In genomic region chr9:93818795-93819472, GRCh38 we compare ENCODE assay signal across 22 cellular contexts.
DNase-seq lines count a peak whose midpoint lies in the region; ATAC-seq and TF ChIP-seq lines count a peak whose summit lies in the region.
"Had no signal": no experiment of that assay in that cellular context is flagged by ENCODE, and none has a peak within 500 bp of the region (broad histone marks: within the 10 kb centered on the region; RNA-seq: fewer than 3 reads in every experiment).

No MANE protein-coding gene starts in this region.

- POLR2A ChIA-PET in activated B cell treated with CpG ODN at 0.5 μM for 24 hours (lab: Charles Lee), result no interaction called here

- peaks cover 0 to 6% (median 0%) of the 10 kb centered on the region in 3 experiments for H3K27me3 ChIP-seq in neuronal stem cell (ENCODE audit: control insufficient read depth in 3 of 3, insufficient read depth in 3 of 3, low read depth in 1 of 3, low read length in 3 of 3)

- no peak overlapping the region for H3K14ac ChIP-seq in neuronal stem cell (ENCODE audit: low read length)

- H3K18ac ChIP-seq in neuronal stem cell (ENCODE audit: low read length), result peak overlapping the region; percentile 61

- peak overlapping the region; percentile 100 for H2BK12ac ChIP-seq in neuronal stem cell (ENCODE audit: low read length)

- H3K4ac ChIP-seq in neuronal stem cell (ENCODE audit: low read length), result no peak overlapping the region

- no peak overlapping the region for H3K4me3 Mint-ChIP-seq in activated T-cell treated with anti-CD3 and anti-CD28 coated beads, Interleukin-2, amount 50 U/mL, for 24 hours
- H3K4me3 Mint-ChIP-seq in activated B cell treated with CpG ODN at 0.5 μM for 24 hours, result no peak overlapping the region
- no peak overlapping the region for H3K4me3 Mint-ChIP-seq in stimulated activated naive B cell treated with anti-CD40 and anti-IgM and Interleukin-4, amounts not matched to agents 10 μg/mL and 1 μg/mL and 100 μg/mL, for 72 hours
- H3K4me3 Mint-ChIP-seq: CD4-positive, alpha-beta T cell; HFFc6 had no signal

- no peak overlapping the region for H3K27ac ChIP-seq in neuronal stem cell (replicated peaks; ENCODE audit: low read length)

- H3K79me1 ChIP-seq in neuronal stem cell (ENCODE audit: low read depth, low read length), result no peaks in the 10 kb centered on the region

- H4K8ac ChIP-seq in neuronal stem cell (ENCODE audit: low read depth, low read length), result no peak overlapping the region

- no peak overlapping the region for H4K91ac ChIP-seq in neuronal stem cell (ENCODE audit: low read depth, low read length, poor library complexity)

- H2BK15ac ChIP-seq in neuronal stem cell (ENCODE audit: low read length), result peak overlapping the region; percentile 80

- no peaks in the 10 kb centered on the region for H3K9me3 Mint-ChIP-seq in activated T-cell treated with anti-CD3 and anti-CD28 coated beads, Interleukin-2, amount 50 U/mL, for 24 hours
- no peaks in the 10 kb centered on the region for H3K9me3 Mint-ChIP-seq in activated B cell treated with CpG ODN at 0.5 μM for 24 hours
- peaks cover 3 to 10% of the 10 kb centered on the region in 2 donors for H3K9me3 Mint-ChIP-seq in stimulated activated naive B cell treated with anti-CD40 and anti-IgM and Interleukin-4, amounts not matched to agents 10 μg/mL and 1 μg/mL and 100 μg/mL, for 72 hours
- H3K9me3 Mint-ChIP-seq: CD4-positive, alpha-beta T cell had no signal

- TF ChIP-seq CTCF in activated B cell treated with CpG ODN at 0.5 μM for 24 hours (IDR thresholded peaks at IDR 0.05), result no peak

- no peaks in the 10 kb centered on the region for H3K36me3 Mint-ChIP-seq in activated T-cell treated with anti-CD3 and anti-CD28 coated beads, Interleukin-2, amount 50 U/mL, for 24 hours (ENCODE audit: low read depth)
- H3K36me3 Mint-ChIP-seq in activated B cell treated with CpG ODN at 0.5 μM for 24 hours (ENCODE audit: low read depth), result no peaks in the 10 kb centered on the region
- H3K36me3 Mint-ChIP-seq in stimulated activated naive B cell treated with anti-CD40 and anti-IgM and Interleukin-4, amounts not matched to agents 10 μg/mL and 1 μg/mL and 100 μg/mL, for 72 hours, result no peaks in the 10 kb centered on the region

- no CpG with 5 or more reads among the region's 19 CpGs for WGBS in neuronal stem cell (ENCODE audit: extremely low coverage in 2 of 2, insufficient read length in 2 of 2, insufficient replicate concordance in 1 of 2), 2 donors

- H3K4me1 Mint-ChIP-seq in activated T-cell treated with anti-CD3 and anti-CD28 coated beads, Interleukin-2, amount 50 U/mL, for 24 hours (ENCODE audit: low read depth), result no peaks in the 10 kb centered on the region
- H3K4me1 Mint-ChIP-seq in activated B cell treated with CpG ODN at 0.5 μM for 24 hours, result no peaks in the 10 kb centered on the region
- no peaks in the 10 kb centered on the region for H3K4me1 Mint-ChIP-seq in stimulated activated naive B cell treated with anti-CD40 and anti-IgM and Interleukin-4, amounts not matched to agents 10 μg/mL and 1 μg/mL and 100 μg/mL, for 72 hours

- H3K27me3 Mint-ChIP-seq in activated T-cell treated with anti-CD3 and anti-CD28 coated beads, Interleukin-2, amount 50 U/mL, for 24 hours, result peaks cover 69% of the 10 kb centered on the region
- peaks cover 20% of the 10 kb centered on the region for H3K27me3 Mint-ChIP-seq in activated B cell treated with CpG ODN at 0.5 μM for 24 hours
- H3K27me3 Mint-ChIP-seq in stimulated activated naive B cell treated with anti-CD40 and anti-IgM and Interleukin-4, amounts not matched to agents 10 μg/mL and 1 μg/mL and 100 μg/mL, for 72 hours, result peaks cover 15 to 43% of the 10 kb centered on the region in 2 donors

- no peaks in the 10 kb centered on the region for H3K36me3 ChIP-seq in neuronal stem cell (replicated peaks in 1 of 2; ENCODE audit: control insufficient read depth in 2 of 2, insufficient read depth in 2 of 2, low read length in 2 of 2)

- no peak overlapping the region for H3K4me2 ChIP-seq in neuronal stem cell (ENCODE audit: insufficient read depth, low read length, poor library complexity, severe bottlenecking)

- H3K4me1 ChIP-seq in neuronal stem cell (ENCODE audit: control insufficient read depth in 2 of 2, insufficient read depth in 1 of 2, low read depth in 1 of 2, low read length in 2 of 2), result peaks cover 0 to 8% of the 10 kb centered on the region in 2 donors
- H3K4me1 ChIP-seq: Caco-2 had no signal

- H3K23ac ChIP-seq in neuronal stem cell (ENCODE audit: low read depth, low read length, poor library complexity), result no peak overlapping the region

- H3K27ac Mint-ChIP-seq in activated T-cell treated with anti-CD3 and anti-CD28 coated beads, Interleukin-2, amount 50 U/mL, for 24 hours, result no peak overlapping the region
- H3K27ac Mint-ChIP-seq in activated B cell treated with CpG ODN at 0.5 μM for 24 hours, result no peak overlapping the region
- no peak overlapping the region for H3K27ac Mint-ChIP-seq in stimulated activated naive B cell treated with anti-CD40 and anti-IgM and Interleukin-4, amounts not matched to agents 10 μg/mL and 1 μg/mL and 100 μg/mL, for 72 hours
- H3K27ac Mint-ChIP-seq: CD4-positive, alpha-beta T cell; HFFc6 had no signal

- H3K9me3 ChIP-seq in neuronal stem cell (replicated peaks in 1 of 2; ENCODE audit: control insufficient read depth in 2 of 2, insufficient read depth in 1 of 2, low read depth in 1 of 2, low read length in 2 of 2), result peaks cover 0 to 8% of the 10 kb centered on the region in 2 donors
- H3K9me3 ChIP-seq: Caco-2 had no signal

- no peak overlapping the region for H2AFZ ChIP-seq in neuronal stem cell (ENCODE audit: low read length)

- peak overlapping the region; percentile 22 for H2BK120ac ChIP-seq in neuronal stem cell (ENCODE audit: low read depth, low read length)

- intact Hi-C loops in activated B cell treated with CpG ODN at 0.5 μM for 24 hours (cut with micrococcal nuclease), result no loop called here

- CTCF ChIA-PET in activated B cell treated with CpG ODN at 0.5 μM for 24 hours (lab: Charles Lee), result no interaction called here

- no peak overlapping the region for H3K9ac ChIP-seq in neuronal stem cell (ENCODE audit: low read depth, low read length, poor library complexity)

- DNase-seq in activated T-cell treated with anti-CD3 and anti-CD28 coated beads, Interleukin-2, amount 50 U/mL, for 24 hours, result peak; percentile 20
- no peak for DNase-seq in activated T-cell treated with anti-CD3 and anti-CD28 coated beads, Interleukin-2, amount 50 U/mL, for 1 hour
- peak; percentile 9 for DNase-seq in activated B cell treated with CpG ODN at 0.5 μM for 24 hours
- DNase-seq in neuronal stem cell (ENCODE audit: low spot score), result no peak
- DNase-seq in T-helper 9 cell, result no peak
- DNase-seq in stimulated activated naive B cell treated with anti-CD40 and anti-IgM and Interleukin-4, amounts not matched to agents 10 μg/mL and 1 μg/mL and 100 μg/mL, for 72 hours, result no peak
- DNase-seq: Caco-2, DMS153, GF-D8, HFFc6, IMR-90, NCI-H1417 treated with DMSO at 0.1 percent for 48 hours, NCI-H187 treated with DMSO at 0.1 percent for 48 hours, NCI-H345, NCI-H526, PC-3, RPMI8226, SHP77 treated with DMSO at 0.1 percent for 48 hours had no signal

- H3K4me3 ChIP-seq in neuronal stem cell (ENCODE audit: low read length in 2 of 2), result no peak overlapping the region
- H3K4me3 ChIP-seq: GM12878 had no signal

- no peak overlapping the region for H2BK5ac ChIP-seq in neuronal stem cell (ENCODE audit: low read length)

- ATAC-seq in activated B cell treated with CpG ODN at 0.5 μM for 24 hours (ENCODE audit: low read depth) (no peak), GM19467 (IDR thresholded peaks at IDR 0.05; ENCODE audit: unreplicated experiment) (no peak), HG02759 (IDR thresholded peaks at IDR 0.05; ENCODE audit: unreplicated experiment) (no peak)
- no peak for ATAC-seq in stimulated activated naive B cell treated with anti-CD40 and anti-IgM and Interleukin-4, amounts not matched to agents 10 μg/mL and 1 μg/mL and 100 μg/mL, for 72 hours (replicated peaks)
- ATAC-seq: GM12878, PC-3 had no signal

- H2AK5ac ChIP-seq in neuronal stem cell (ENCODE audit: low read depth, low read length), result peak overlapping the region; percentile 83

Comparison
In these comparisons a context has a peak if more than half of its experiments do, and no peak if none do; other contexts are left out.
1. DNase-seq: peak in activated T-cell treated with anti-CD3 and anti-CD28 coated beads, Interleukin-2, amount 50 U/mL, for 24 hours (single experiment) and activated B cell treated with CpG ODN at 0.5 μM for 24 hours (single experiment); none in activated T-cell treated with anti-CD3 and anti-CD28 coated beads, Interleukin-2, amount 50 U/mL, for 1 hour (single experiment), neuronal stem cell (single experiment), T-helper 9 cell (single experiment) and stimulated activated naive B cell treated with anti-CD40 and anti-IgM and Interleukin-4, amounts not matched to agents 10 μg/mL and 1 μg/mL and 100 μg/mL, for 72 hours (single experiment).